Comparison of ENCODE assay signal across 34 cellular contexts in genomic region chr6:110895907-110896608, GRCh38.
"Had no signal": no experiment of that assay in that cellular context is flagged by ENCODE, and none has a peak within 500 bp of the region (broad histone marks: within the 10 kb centered on the region; RNA-seq: fewer than 3 reads in every experiment).

No MANE protein-coding gene starts in this region.

- H3K4me1 Mint-ChIP-seq: activated CD4-positive, alpha-beta memory T cell treated with anti-CD3 and anti-CD28 coated beads, Interleukin-2, amount 10 ng/mL, durations not matched to agents 7 days and 5 days; activated CD4-positive, alpha-beta T cell treated with anti-CD3 and anti-CD28 coated beads, Interleukin-2, amount 10 ng/mL, durations not matched to agents 7 days and 5 days; WTC11 had no signal

- H3K9me3 Mint-ChIP-seq: activated CD4-positive, alpha-beta T cell treated with anti-CD3 and anti-CD28 coated beads, Interleukin-2, amount 10 ng/mL, durations not matched to agents 7 days and 5 days; activated naive CD4-positive, alpha-beta T cell treated with anti-CD3 and anti-CD28 coated beads for 36 hours; activated naive CD4-positive, alpha-beta T cell treated with anti-CD3 and anti-CD28 coated beads, Interleukin-2, amount 50 U/mL, for 24 hours; activated naive CD8-positive, alpha-beta T cell treated with anti-CD3 and anti-CD28 coated beads for 36 hours; activated naive CD8-positive, alpha-beta T cell treated with anti-CD3 and anti-CD28 coated beads, Interleukin-2, amount 50 U/mL, for 24 hours; activated T-helper 1 cell treated with anti-CD3 and anti-CD28 coated beads, Interleukin-12 subunit alpha, Interleukin-12 subunit beta, Interleukin-2, Interleukin-4 antibody, amounts not matched to agents 30 ng/mL and 10 ng/mL and 1 ng/mL, durations not matched to agents 14 hours and 24 hours and 36 hours; activated T-helper 2 cell treated with anti-CD3 and anti-CD28 coated beads, Interferon-gamma antibody, Interleukin-2, Interleukin-4, amounts not matched to agents 10 μg/mL and 5 μg/mL and 100 μg/mL, durations not matched to agents 14 hours and 24 hours and 36 hours; effector memory CD8-positive, alpha-beta T cell; T-helper 2 cell treated with Interferon-gamma antibody and Interleukin-4, amounts not matched to agents 5 μg/mL and 100 μg/mL, for 36 hours; WTC11 had no signal

- H3K4me3 Mint-ChIP-seq: activated CD4-positive, alpha-beta memory T cell treated with anti-CD3 and anti-CD28 coated beads, Interleukin-2, amount 10 ng/mL, durations not matched to agents 7 days and 5 days; activated CD4-positive, alpha-beta T cell treated with anti-CD3 and anti-CD28 coated beads, Interleukin-2, amount 10 ng/mL, durations not matched to agents 7 days and 5 days; activated naive CD4-positive, alpha-beta T cell treated with anti-CD3 and anti-CD28 coated beads for 36 hours; activated naive CD4-positive, alpha-beta T cell treated with anti-CD3 and anti-CD28 coated beads, Interleukin-2, amount 50 U/mL, for 24 hours; activated naive CD8-positive, alpha-beta T cell treated with anti-CD3 and anti-CD28 coated beads for 36 hours; activated naive CD8-positive, alpha-beta T cell treated with anti-CD3 and anti-CD28 coated beads, Interleukin-2, amount 50 U/mL, for 24 hours; activated T-helper 1 cell treated with anti-CD3 and anti-CD28 coated beads, Interleukin-12 subunit alpha, Interleukin-12 subunit beta, Interleukin-2, Interleukin-4 antibody, amounts not matched to agents 30 ng/mL and 10 ng/mL and 1 ng/mL, durations not matched to agents 14 hours and 24 hours and 36 hours; effector memory CD8-positive, alpha-beta T cell; T-helper 17 cell; T-helper 2 cell treated with Interferon-gamma antibody and Interleukin-4, amounts not matched to agents 5 μg/mL and 100 μg/mL, for 36 hours; WTC11 had no signal

- H3K27ac ChIP-seq: adrenal gland, body of pancreas, esophagus muscularis mucosa, foreskin keratinocyte, gastrocnemius medialis, heart left ventricle had no signal

- ATAC-seq: activated naive CD8-positive, alpha-beta T cell treated with anti-CD3 and anti-CD28 coated beads, Interleukin-2, amount 50 U/mL, for 24 hours; body of pancreas; effector memory CD8-positive, alpha-beta T cell; foreskin keratinocyte; gastrocnemius medialis; heart left ventricle; T-helper 17 cell; WTC11 had no signal

- H3K27me3 ChIP-seq: adrenal gland, body of pancreas, esophagus muscularis mucosa, foreskin keratinocyte, gastrocnemius medialis, heart left ventricle had no signal

- DNase-seq: activated CD4-positive, alpha-beta memory T cell treated with anti-CD3 and anti-CD28 coated beads, Interleukin-2, amount 10 ng/mL, durations not matched to agents 7 days and 5 days; activated CD4-positive, alpha-beta T cell treated with anti-CD3 and anti-CD28 coated beads for 1 hour; activated CD4-positive, alpha-beta T cell treated with anti-CD3 and anti-CD28 coated beads for 4 hours; activated CD4-positive, alpha-beta T cell treated with anti-CD3 and anti-CD28 coated beads, Interleukin-2, amount 10 ng/mL, durations not matched to agents 7 days and 5 days; activated CD4-positive, alpha-beta T cell treated with anti-CD3 and anti-CD28 coated beads, Interleukin-2, amount 50 U/mL, for 4 hours; activated CD8-positive, alpha-beta memory T cell treated with anti-CD3 and anti-CD28 coated beads, Interleukin-2, amount 50 U/mL, for 4 hours; activated effector memory CD4-positive, alpha-beta T cell treated with anti-CD3 and anti-CD28 coated beads, Interleukin-2, amount 50 U/mL, for 16 hours; activated naive CD4-positive, alpha-beta T cell treated with anti-CD3 and anti-CD28 coated beads for 36 hours; activated naive CD8-positive, alpha-beta T cell treated with anti-CD3 and anti-CD28 coated beads for 36 hours; activated naive CD8-positive, alpha-beta T cell treated with anti-CD3 and anti-CD28 coated beads, Interleukin-2, amount 50 U/mL, for 24 hours; activated T-cell treated with anti-CD3 and anti-CD28 coated beads, Interleukin-2, amount 50 U/mL, for 1 hour; activated T-cell treated with anti-CD3 and anti-CD28 coated beads, Interleukin-2, amount 50 U/mL, for 48 hours; adrenal gland; amygdala; aorta; body of pancreas; caudate nucleus; cortex of kidney; dermis blood vessel endothelial cell; effector CD4-positive, alpha-beta T cell; effector memory CD8-positive, alpha-beta T cell; erythroblast; foreskin keratinocyte; gastrocnemius medialis; glutamatergic neuron; heart left ventricle; T-helper 17 cell; T1000 had no signal

- H3K27me3 Mint-ChIP-seq: activated CD4-positive, alpha-beta memory T cell treated with anti-CD3 and anti-CD28 coated beads, Interleukin-2, amount 10 ng/mL, durations not matched to agents 7 days and 5 days; activated CD4-positive, alpha-beta T cell treated with anti-CD3 and anti-CD28 coated beads, Interleukin-2, amount 10 ng/mL, durations not matched to agents 7 days and 5 days; activated naive CD4-positive, alpha-beta T cell treated with anti-CD3 and anti-CD28 coated beads, Interleukin-2, amount 50 U/mL, for 24 hours; activated naive CD8-positive, alpha-beta T cell treated with anti-CD3 and anti-CD28 coated beads for 36 hours; activated naive CD8-positive, alpha-beta T cell treated with anti-CD3 and anti-CD28 coated beads, Interleukin-2, amount 50 U/mL, for 24 hours; effector memory CD8-positive, alpha-beta T cell; T-helper 17 cell had no signal

- H3K4me3 ChIP-seq: adrenal gland, body of pancreas, esophagus muscularis mucosa, gastrocnemius medialis, heart left ventricle had no signal

- H3K9me3 ChIP-seq: adrenal gland, body of pancreas, esophagus muscularis mucosa, gastrocnemius medialis, heart left ventricle had no signal

- H3K4me1 ChIP-seq: esophagus muscularis mucosa, foreskin keratinocyte, gastrocnemius medialis had no signal

- H3K27ac Mint-ChIP-seq: activated CD4-positive, alpha-beta memory T cell treated with anti-CD3 and anti-CD28 coated beads, Interleukin-2, amount 10 ng/mL, durations not matched to agents 7 days and 5 days; activated CD4-positive, alpha-beta T cell treated with anti-CD3 and anti-CD28 coated beads, Interleukin-2, amount 10 ng/mL, durations not matched to agents 7 days and 5 days; activated naive CD4-positive, alpha-beta T cell treated with anti-CD3 and anti-CD28 coated beads for 36 hours; activated naive CD8-positive, alpha-beta T cell treated with anti-CD3 and anti-CD28 coated beads for 36 hours; activated naive CD8-positive, alpha-beta T cell treated with anti-CD3 and anti-CD28 coated beads, Interleukin-2, amount 50 U/mL, for 24 hours; activated T-helper 1 cell treated with anti-CD3 and anti-CD28 coated beads, Interleukin-12 subunit alpha, Interleukin-12 subunit beta, Interleukin-2, Interleukin-4 antibody, amounts not matched to agents 30 ng/mL and 10 ng/mL and 1 ng/mL, durations not matched to agents 14 hours and 24 hours and 36 hours; activated T-helper 2 cell treated with anti-CD3 and anti-CD28 coated beads, Interferon-gamma antibody, Interleukin-2, Interleukin-4, amounts not matched to agents 10 μg/mL and 5 μg/mL and 100 μg/mL, durations not matched to agents 14 hours and 24 hours and 36 hours; effector memory CD8-positive, alpha-beta T cell; T-helper 17 cell; T-helper 2 cell treated with Interferon-gamma antibody and Interleukin-4, amounts not matched to agents 5 μg/mL and 100 μg/mL, for 36 hours had no signal
